Comparison of ENCODE assay signal across 8 cellular contexts in genomic region chr11:83071641-83072591, GRCh38. TPM values are rescaled to one million over a fixed set of nuclear protein-coding genes. Genes with fewer than 3 reads are reported as not detected.
DNase-seq lines count a peak whose midpoint lies in the region; ATAC-seq and TF ChIP-seq lines count a peak whose summit lies in the region.

TSS of gene RAB30 (minus strand) at chr11:83071897. CDS start at chr11:82997316, 74,581 bp downstream.

- no peaks in the 10 kb centered on the region for H3K27me3 Mint-ChIP-seq in activated T-helper 2 cell treated with anti-CD3 and anti-CD28 coated beads, Interferon-gamma antibody, Interleukin-2, Interleukin-4, amounts not matched to agents 10 μg/mL and 5 μg/mL and 100 μg/mL, durations not matched to agents 14 hours and 24 hours and 36 hours (ENCODE audit: low read depth)
- no peaks in the 10 kb centered on the region for H3K27me3 Mint-ChIP-seq in natural killer cell treated with Interleukin-12 subunit alpha and Interleukin-12 subunit beta and Interleukin-15 and Interleukin-18, amount 100 ng/mL, for 72 hours

- intact Hi-C loops in activated T-helper 2 cell treated with anti-CD3 and anti-CD28 coated beads, Interferon-gamma antibody, Interleukin-2, Interleukin-4, amounts not matched to agents 10 μg/mL and 5 μg/mL and 100 μg/mL, durations not matched to agents 14 hours and 24 hours and 36 hours (cut with micrococcal nuclease) = loop anchor here (1.0 to 5.0 kb wide), 13 partner anchors 9 to 213 kb away; partner anchors contain the start of gene DDIAS

- H3K9me3 Mint-ChIP-seq in activated T-helper 2 cell treated with anti-CD3 and anti-CD28 coated beads, Interferon-gamma antibody, Interleukin-2, Interleukin-4, amounts not matched to agents 10 μg/mL and 5 μg/mL and 100 μg/mL, durations not matched to agents 14 hours and 24 hours and 36 hours = no peaks in the 10 kb centered on the region
- no peaks in the 10 kb centered on the region for H3K9me3 Mint-ChIP-seq in natural killer cell treated with Interleukin-12 subunit alpha and Interleukin-12 subunit beta and Interleukin-15 and Interleukin-18, amount 100 ng/mL, for 72 hours

- peak within 1 kb of the TSS; percentile 97 for H3K4me3 ChIP-seq in LNCaP clone FGC (ENCODE audit: low read depth, low read length)
- H3K4me3 ChIP-seq in fibroblast of the aortic adventitia (ENCODE audit: low read depth, low read length) = peak within 1 kb of the TSS; percentile 87

- peak; percentile 99 for ATAC-seq in natural killer cell treated with Interleukin-12 subunit alpha and Interleukin-12 subunit beta and Interleukin-15 and Interleukin-18, amount 100 ng/mL, for 72 hours
- peak; percentile 98 for ATAC-seq in stimulated activated naive CD8-positive, alpha-beta T cell treated with anti-CD3 and anti-CD28 coated beads, Interleukin-15, Interleukin-2, amounts not matched to agents 100 U/mL and 50 U/mL, for 24 hours

- no peak within 1 kb of the TSS for H3K27ac Mint-ChIP-seq in activated T-helper 2 cell treated with anti-CD3 and anti-CD28 coated beads, Interferon-gamma antibody, Interleukin-2, Interleukin-4, amounts not matched to agents 10 μg/mL and 5 μg/mL and 100 μg/mL, durations not matched to agents 14 hours and 24 hours and 36 hours
- no peak within 1 kb of the TSS for H3K27ac Mint-ChIP-seq in natural killer cell treated with Interleukin-12 subunit alpha and Interleukin-12 subunit beta and Interleukin-15 and Interleukin-18, amount 100 ng/mL, for 72 hours

- no peak for TF ChIP-seq CTCF in LNCaP clone FGC (IDR thresholded peaks at IDR 0.05; ENCODE audit: control insufficient read depth, extremely low read depth, insufficient read depth)
- TF ChIP-seq CTCF in fibroblast of the aortic adventitia (IDR thresholded peaks at IDR 0.05; ENCODE audit: insufficient read depth, low read length) = no peak

- peaks cover 10% of the 10 kb centered on the region for H3K36me3 Mint-ChIP-seq in activated T-helper 2 cell treated with anti-CD3 and anti-CD28 coated beads, Interferon-gamma antibody, Interleukin-2, Interleukin-4, amounts not matched to agents 10 μg/mL and 5 μg/mL and 100 μg/mL, durations not matched to agents 14 hours and 24 hours and 36 hours (ENCODE audit: low read depth)
- H3K36me3 Mint-ChIP-seq in natural killer cell treated with Interleukin-12 subunit alpha and Interleukin-12 subunit beta and Interleukin-15 and Interleukin-18, amount 100 ng/mL, for 72 hours = peaks cover 10% of the 10 kb centered on the region

- peak; percentile 100 for DNase-seq in EL
- peak; percentile 99 for DNase-seq in H4 (ENCODE audit: low spot score)
- peak; percentile 99 for DNase-seq in LNCaP clone FGC (ENCODE audit: low read depth)
- DNase-seq in RPMI8226 = peak; percentile 99
- peak; percentile 93 for DNase-seq in activated T-helper 2 cell treated with anti-CD3 and anti-CD28 coated beads, Interferon-gamma antibody, Interleukin-2, Interleukin-4, amounts not matched to agents 10 μg/mL and 5 μg/mL and 100 μg/mL, durations not matched to agents 14 hours and 24 hours and 36 hours (ENCODE audit: low spot score)
- peak; percentile 100 for DNase-seq in fibroblast of the aortic adventitia (ENCODE audit: low read depth)
- peak; percentile 95 for DNase-seq in natural killer cell treated with Interleukin-12 subunit alpha and Interleukin-12 subunit beta and Interleukin-15 and Interleukin-18, amount 100 ng/mL, for 72 hours (ENCODE audit: low spot score)
- peak; percentile 89 for DNase-seq in stimulated activated naive CD8-positive, alpha-beta T cell treated with anti-CD3 and anti-CD28 coated beads, Interleukin-15, Interleukin-2, amounts not matched to agents 100 U/mL and 50 U/mL, for 24 hours

- H3K4me3 Mint-ChIP-seq in activated T-helper 2 cell treated with anti-CD3 and anti-CD28 coated beads, Interferon-gamma antibody, Interleukin-2, Interleukin-4, amounts not matched to agents 10 μg/mL and 5 μg/mL and 100 μg/mL, durations not matched to agents 14 hours and 24 hours and 36 hours (ENCODE audit: low read depth) = no peak within 1 kb of the TSS
- H3K4me3 Mint-ChIP-seq in natural killer cell treated with Interleukin-12 subunit alpha and Interleukin-12 subunit beta and Interleukin-15 and Interleukin-18, amount 100 ng/mL, for 72 hours = no peak within 1 kb of the TSS

- H3K4me1 Mint-ChIP-seq in activated T-helper 2 cell treated with anti-CD3 and anti-CD28 coated beads, Interferon-gamma antibody, Interleukin-2, Interleukin-4, amounts not matched to agents 10 μg/mL and 5 μg/mL and 100 μg/mL, durations not matched to agents 14 hours and 24 hours and 36 hours (ENCODE audit: low read depth) = peaks cover 41% of the 10 kb centered on the region
- H3K4me1 Mint-ChIP-seq in natural killer cell treated with Interleukin-12 subunit alpha and Interleukin-12 subunit beta and Interleukin-15 and Interleukin-18, amount 100 ng/mL, for 72 hours (ENCODE audit: low read depth in 2 of 2) = peaks cover 24 to 28% of the 10 kb centered on the region in 2 donors

RNA-seq across cellular contexts. Expression of gene RAB30, which starts in this region (rescaled TPM):
- total RNA-seq in H4 (2014; rRNA removed; shearing (Covaris generic)) = 15.3 and 16.9 TPM in 2 replicates
- 29.1 and 31.5 TPM in 2 replicates for total RNA-seq in activated T-helper 2 cell treated with anti-CD3 and anti-CD28 coated beads, Interferon-gamma antibody, Interleukin-2, Interleukin-4, amounts not matched to agents 10 μg/mL and 5 μg/mL and 100 μg/mL, durations not matched to agents 14 hours and 24 hours and 36 hours
- 11.7 and 25.9 TPM in 2 replicates for total RNA-seq in fibroblast of the aortic adventitia (ENCODE audit: low replicate concordance)
- total RNA-seq in natural killer cell treated with Interleukin-12 subunit alpha and Interleukin-12 subunit beta and Interleukin-15 and Interleukin-18, amount 100 ng/mL, for 72 hours = 10 to 100 TPM in 1 of 2 donors, 1 to 10 TPM in 1; 5.7 to 10.5 TPM

Comparison
In these comparisons a context has a peak if more than half of its experiments do, and no peak if none do; other contexts are left out.
1. Peak in every context shown above with its lines: DNase-seq, ATAC-seq and H3K4me3 ChIP-seq.